ENCODE assay signal across 27 cellular contexts in genomic region chr10:96305019-96305418, GRCh38. TPM values are rescaled to one million over a fixed set of nuclear protein-coding genes. Genes with fewer than 3 reads are reported as not detected.
DNase-seq lines count a peak whose midpoint lies in the region; ATAC-seq and TF ChIP-seq lines count a peak whose summit lies in the region.
"Had no signal": no experiment of that assay in that cellular context is flagged by ENCODE, and none has a peak within 500 bp of the region (broad histone marks: within the 10 kb centered on the region; RNA-seq: fewer than 3 reads in every experiment).

No MANE protein-coding gene starts in this region.

- CTCF ChIA-PET in activated naive CD4-positive, alpha-beta T cell treated with anti-CD3 and anti-CD28 coated beads for 36 hours (lab: Charles Lee) = interaction anchor here (1.0 to 1.9 kb wide), 3 partner anchors 14 to 76 kb away, joined by 3 to 5 read pairs (median 4); no protein-coding TSS in a partner anchor

- H3K4me3 Mint-ChIP-seq in activated naive CD4-positive, alpha-beta T cell treated with anti-CD3 and anti-CD28 coated beads for 36 hours = no peak overlapping the region
- H3K4me3 Mint-ChIP-seq in activated naive CD8-positive, alpha-beta T cell treated with anti-CD3 and anti-CD28 coated beads, Interleukin-2, amount 50 U/mL, for 24 hours = no peak overlapping the region
- H3K4me3 Mint-ChIP-seq: CD4-positive, alpha-beta memory T cell had no signal

- no peaks in the 10 kb centered on the region for H3K4me1 ChIP-seq in breast epithelium
- H3K4me1 ChIP-seq: BE2C, Caco-2 had no signal

- no peaks in the 10 kb centered on the region for H3K27me3 ChIP-seq in breast epithelium
- H3K27me3 ChIP-seq: BE2C had no signal

- H3K4me3 ChIP-seq in breast epithelium = no peak overlapping the region
- H3K4me3 ChIP-seq: GM12878 had no signal

- peaks cover 0 to under 1% of the 10 kb centered on the region in 2 donors for H3K36me3 Mint-ChIP-seq in activated naive CD4-positive, alpha-beta T cell treated with anti-CD3 and anti-CD28 coated beads, Interleukin-2, amount 50 U/mL, for 72 hours
- H3K36me3 Mint-ChIP-seq in activated naive CD4-positive, alpha-beta T cell treated with anti-CD3 and anti-CD28 coated beads for 36 hours (ENCODE audit: low read depth) = no peaks in the 10 kb centered on the region
- H3K36me3 Mint-ChIP-seq in activated naive CD8-positive, alpha-beta T cell treated with anti-CD3 and anti-CD28 coated beads, Interleukin-2, amount 50 U/mL, for 24 hours (ENCODE audit: low read depth) = no peaks in the 10 kb centered on the region
- H3K36me3 Mint-ChIP-seq: CD4-positive, alpha-beta memory T cell had no signal

- no peaks in the 10 kb centered on the region for H3K9me3 ChIP-seq in breast epithelium
- H3K9me3 ChIP-seq: BE2C, Caco-2 had no signal

- no peaks in the 10 kb centered on the region for H3K9me3 Mint-ChIP-seq in activated naive CD4-positive, alpha-beta T cell treated with anti-CD3 and anti-CD28 coated beads, Interleukin-2, amount 50 U/mL, for 72 hours
- H3K9me3 Mint-ChIP-seq in activated naive CD4-positive, alpha-beta T cell treated with anti-CD3 and anti-CD28 coated beads for 36 hours = no peaks in the 10 kb centered on the region
- no peaks in the 10 kb centered on the region for H3K9me3 Mint-ChIP-seq in activated naive CD8-positive, alpha-beta T cell treated with anti-CD3 and anti-CD28 coated beads, Interleukin-2, amount 50 U/mL, for 24 hours
- H3K9me3 Mint-ChIP-seq: CD4-positive, alpha-beta memory T cell had no signal

- ATAC-seq in activated naive CD4-positive, alpha-beta T cell treated with anti-CD3 and anti-CD28 coated beads, Interleukin-2, amount 50 U/mL, for 72 hours = peak; percentile 49 to 64
- ATAC-seq in HG03354 (IDR thresholded peaks at IDR 0.05; ENCODE audit: poor library complexity, severe bottlenecking, unreplicated experiment) = peak; percentile 57
- peak; percentile 87 for ATAC-seq in activated naive CD8-positive, alpha-beta T cell treated with anti-CD3 and anti-CD28 coated beads, Interleukin-2, amount 50 U/mL, for 24 hours
- ATAC-seq: GM12878, HepG2 had no signal

- no peak overlapping the region for H3K27ac Mint-ChIP-seq in activated naive CD4-positive, alpha-beta T cell treated with anti-CD3 and anti-CD28 coated beads, Interleukin-2, amount 50 U/mL, for 72 hours
- H3K27ac Mint-ChIP-seq in activated naive CD4-positive, alpha-beta T cell treated with anti-CD3 and anti-CD28 coated beads for 36 hours = no peak overlapping the region
- H3K27ac Mint-ChIP-seq in activated naive CD8-positive, alpha-beta T cell treated with anti-CD3 and anti-CD28 coated beads, Interleukin-2, amount 50 U/mL, for 24 hours = no peak overlapping the region
- H3K27ac Mint-ChIP-seq: CD4-positive, alpha-beta memory T cell had no signal

- TF ChIP-seq POLR2A in breast epithelium (IDR thresholded peaks at IDR 0.05) = no peak

- peaks cover 7% of the 10 kb centered on the region for H3K27me3 Mint-ChIP-seq in activated naive CD4-positive, alpha-beta T cell treated with anti-CD3 and anti-CD28 coated beads for 36 hours (ENCODE audit: low read depth)
- peaks cover 5% of the 10 kb centered on the region for H3K27me3 Mint-ChIP-seq in activated naive CD8-positive, alpha-beta T cell treated with anti-CD3 and anti-CD28 coated beads, Interleukin-2, amount 50 U/mL, for 24 hours

- H3K27ac ChIP-seq in breast epithelium = no peak overlapping the region
- H3K27ac ChIP-seq: HL-60 had no signal

- TF ChIP-seq CTCF in breast epithelium (IDR thresholded peaks at IDR 0.05) = no peak

- H3K4me1 Mint-ChIP-seq in activated naive CD4-positive, alpha-beta T cell treated with anti-CD3 and anti-CD28 coated beads for 36 hours (ENCODE audit: low read depth) = peaks cover 29% of the 10 kb centered on the region
- peaks cover 36% of the 10 kb centered on the region for H3K4me1 Mint-ChIP-seq in activated naive CD8-positive, alpha-beta T cell treated with anti-CD3 and anti-CD28 coated beads, Interleukin-2, amount 50 U/mL, for 24 hours

- no peaks in the 10 kb centered on the region for H3K36me3 ChIP-seq in breast epithelium
- H3K36me3 ChIP-seq: BE2C had no signal

- DNase-seq in activated naive CD4-positive, alpha-beta T cell treated with anti-CD3 and anti-CD28 coated beads, Interleukin-2, amount 50 U/mL, for 72 hours (ENCODE audit: low spot score in 2 of 2) = no peak
- DNase-seq in activated naive CD4-positive, alpha-beta T cell treated with anti-CD3 and anti-CD28 coated beads for 36 hours = no peak
- no peak for DNase-seq in activated naive CD8-positive, alpha-beta T cell treated with anti-CD3 and anti-CD28 coated beads, Interleukin-2, amount 50 U/mL, for 24 hours
- DNase-seq in iPS-NIHi7 (ENCODE audit: extremely low spot score) = no peak
- DNase-seq in breast epithelium (ENCODE audit: low spot score in 2 of 2) = no peak
- DNase-seq in mucosa of gallbladder (ENCODE audit: low spot score) = no peak
- DNase-seq: BE2C; Caco-2; CD4-positive, alpha-beta memory T cell; DMS 273 treated with DMSO at 0.1 percent for 48 hours; DMS79 treated with DMSO at 0.1 percent for 48 hours; H7; KBM-7; NCI-H1105; NCI-H146; NCI-H2029; NCI-H2227 treated with DMSO at 0.1 percent for 48 hours; NCI-H524; NCI-H774; OCI-M1 had no signal

- intact Hi-C loops in activated naive CD4-positive, alpha-beta T cell treated with anti-CD3 and anti-CD28 coated beads for 36 hours (cut with micrococcal nuclease) = no loop called here
- intact Hi-C loops in breast epithelium (cut with DNase I; ENCODE audit: low total_unique reads) = no loop called here

RNA-seq across cellular contexts. Expression of gene DNTT, which starts 0.8 kb away (rescaled TPM):
- under 1 TPM in 1 of 2 donors, not detected in 1; 0.18 TPM for total RNA-seq in activated naive CD4-positive, alpha-beta T cell treated with anti-CD3 and anti-CD28 coated beads, Interleukin-2, amount 50 U/mL, for 72 hours
- under 1 TPM in 1 of 2 experiments, not detected in 1; 0.10 TPM for total RNA-seq in activated naive CD4-positive, alpha-beta T cell treated with anti-CD3 and anti-CD28 coated beads for 36 hours
- total RNA-seq in breast epithelium = not detected
- total RNA-seq in mucosa of gallbladder = not detected
- total RNA-seq: A673; Caco-2; CD4-positive, alpha-beta memory T cell; H7; HepG2; HT-29; SK-MEL-5 had no signal

RNA-seq across cellular contexts. Expression of gene BLNK, which starts 33.6 kb away (rescaled TPM):
- total RNA-seq in activated naive CD4-positive, alpha-beta T cell treated with anti-CD3 and anti-CD28 coated beads, Interleukin-2, amount 50 U/mL, for 72 hours = not detected
- total RNA-seq in activated naive CD4-positive, alpha-beta T cell treated with anti-CD3 and anti-CD28 coated beads for 36 hours = not detected
- total RNA-seq in breast epithelium = 10 to 100 TPM in 2 of 3 donors, 1 to 10 TPM in 1; 2.9 to 16.0 (median 13.4) TPM
- total RNA-seq in mucosa of gallbladder = 43.9 TPM
- total RNA-seq: A673, H7, HepG2, SK-MEL-5 had no signal

RNA-seq across cellular contexts. Expression of gene OPALIN, which starts 53.8 kb away (rescaled TPM):
- not detected for total RNA-seq in activated naive CD4-positive, alpha-beta T cell treated with anti-CD3 and anti-CD28 coated beads, Interleukin-2, amount 50 U/mL, for 72 hours
- not detected for total RNA-seq in activated naive CD4-positive, alpha-beta T cell treated with anti-CD3 and anti-CD28 coated beads for 36 hours
- not detected for total RNA-seq in breast epithelium
- not detected for total RNA-seq in mucosa of gallbladder
- total RNA-seq: A673; Caco-2; CD4-positive, alpha-beta memory T cell; GM12878; H7; HepG2; HT-29; SK-MEL-5 had no signal
